11 cellular contexts compared by ENCODE assay signal in genomic region chr11:130611791-130612251, GRCh38.
DNase-seq lines count a peak whose midpoint lies in the region; ATAC-seq and TF ChIP-seq lines count a peak whose summit lies in the region.
"Had no signal": no experiment of that assay in that cellular context is flagged by ENCODE, and none has a peak within 500 bp of the region (broad histone marks: within the 10 kb centered on the region; RNA-seq: fewer than 3 reads in every experiment).

No MANE protein-coding gene starts in this region.

- no peak overlapping the region for H3K27ac Mint-ChIP-seq in progenitor cell of endocrine pancreas

- DNase-seq in left ventricle myocardium inferior = no peak
- no peak for DNase-seq in cardiac septum (ENCODE audit: low spot score)
- peak; percentile 79 for DNase-seq in amniotic epithelial cell (ENCODE audit: low read depth)
- DNase-seq in glomerular visceral epithelial cell (ENCODE audit: extremely low spot score) = peak; percentile 77
- no peak for DNase-seq in aorta
- no peak for DNase-seq in progenitor cell of endocrine pancreas (ENCODE audit: low spot score, unreplicated experiment)
- DNase-seq in upper lobe of left lung = no peak
- no peak for DNase-seq in GM13977 (ENCODE audit: low spot score)
- DNase-seq: DMS79, NCI-H2171 treated with DMSO at 0.1 percent for 48 hours had no signal

- H3K4me3 ChIP-seq in left ventricle myocardium inferior = no peak overlapping the region
- no peak overlapping the region for H3K4me3 ChIP-seq in aorta (ENCODE audit: low read length in 2 of 2)
- no peak overlapping the region for H3K4me3 ChIP-seq in upper lobe of left lung
- H3K4me3 ChIP-seq: tibial nerve had no signal

- H3K27me3 Mint-ChIP-seq in progenitor cell of endocrine pancreas = peaks cover 5% of the 10 kb centered on the region

- no peaks in the 10 kb centered on the region for H3K4me1 Mint-ChIP-seq in progenitor cell of endocrine pancreas (ENCODE audit: low read depth)

- H3K9me3 ChIP-seq in left ventricle myocardium inferior (replicated peaks) (no peaks in the 10 kb centered on the region), aorta (ENCODE audit: control insufficient read depth, low read length) (no peaks in the 10 kb centered on the region), upper lobe of left lung (no peaks in the 10 kb centered on the region)
- H3K9me3 ChIP-seq: tibial nerve had no signal

- intact Hi-C loops in left ventricle myocardium inferior (cut with micrococcal nuclease) (no loop called here), cardiac septum (cut with DNase I) (no loop called here), aorta (cut with DNase I) (loop anchor here in 1 of 2 donors (5.0 kb wide), 2 partner anchors 60 to 165 kb away; partner anchors contain the start of gene ADAMTS15)

- ATAC-seq in aorta (ENCODE audit: low FRiP score) = no peak
- no peak for ATAC-seq in upper lobe of left lung (ENCODE audit: low FRiP score in 2 of 2)

- H3K4me3 Mint-ChIP-seq in progenitor cell of endocrine pancreas (ENCODE audit: low read depth) = no peak overlapping the region

- TF ChIP-seq EP300 in upper lobe of left lung (IDR thresholded peaks at IDR 0.05) = no peak

- TF ChIP-seq CTCF in left ventricle myocardium inferior (IDR thresholded peaks at IDR 0.05; ENCODE audit: borderline replicate concordance) (no peak), progenitor cell of endocrine pancreas (IDR thresholded peaks at IDR 0.05; ENCODE audit: unreplicated experiment) (no peak), upper lobe of left lung (IDR thresholded peaks at IDR 0.05) (no peak), GM13977 (IDR thresholded peaks at IDR 0.05; ENCODE audit: extremely low read depth, insufficient read depth, missing control alignments) (no peak)

- in situ Hi-C loops in GM13977 (cut with MboI; ENCODE audit: low pct_unique_long_range_greater_than_20kb, low sequenced_read_pairs, unreplicated experiment) = no loop called here

- H3K36me3 ChIP-seq in left ventricle myocardium inferior = no peaks in the 10 kb centered on the region
- no peaks in the 10 kb centered on the region for H3K36me3 ChIP-seq in aorta (ENCODE audit: control insufficient read depth in 1 of 2, insufficient read depth in 2 of 2, low read length in 1 of 2)
- H3K36me3 ChIP-seq in upper lobe of left lung = no peaks in the 10 kb centered on the region
- H3K36me3 ChIP-seq: tibial nerve had no signal

- no peaks in the 10 kb centered on the region for H3K9me3 Mint-ChIP-seq in progenitor cell of endocrine pancreas (ENCODE audit: low read depth)

- peak overlapping the region; percentile 83 for H3K27ac ChIP-seq in left ventricle myocardium inferior (replicated peaks)
- peak overlapping the region; percentile 22 to 28 for H3K27ac ChIP-seq in aorta (ENCODE audit: low read depth in 1 of 2, low read length in 2 of 2)
- no peak overlapping the region for H3K27ac ChIP-seq in upper lobe of left lung

- WGBS in aorta, 2 donors = 56 to 93% methylated on average over 5 of the region's 5 CpGs
- 66 to 73% methylated on average over 5 of the region's 5 CpGs for WGBS in upper lobe of left lung, 2 donors

- H3K4me1 ChIP-seq in left ventricle myocardium inferior (peaks cover 62% of the 10 kb centered on the region), aorta (ENCODE audit: control insufficient read depth in 1 of 2, insufficient read depth in 2 of 2, low read length in 2 of 2) (peaks cover 0 to 3% of the 10 kb centered on the region in 2 donors), upper lobe of left lung (no peaks in the 10 kb centered on the region)

- H3K36me3 Mint-ChIP-seq in progenitor cell of endocrine pancreas (ENCODE audit: insufficient read depth) = no peaks in the 10 kb centered on the region

- no peaks in the 10 kb centered on the region for H3K27me3 ChIP-seq in left ventricle myocardium inferior (ENCODE audit: low read depth)
- no peaks in the 10 kb centered on the region for H3K27me3 ChIP-seq in aorta (ENCODE audit: control insufficient read depth in 1 of 2, insufficient read depth in 2 of 2, low read length in 1 of 2)
- no peaks in the 10 kb centered on the region for H3K27me3 ChIP-seq in upper lobe of left lung
- H3K27me3 ChIP-seq: tibial nerve had no signal

- TF ChIP-seq POLR2A in upper lobe of left lung (IDR thresholded peaks at IDR 0.05) = no peak

Comparison
In these comparisons a context has a peak if more than half of its experiments do, and no peak if none do; other contexts are left out.
1. DNase-seq: peak in amniotic epithelial cell (single experiment) and glomerular visceral epithelial cell (single experiment); none in left ventricle myocardium inferior (single experiment), cardiac septum (single experiment), aorta (0 of 2), progenitor cell of endocrine pancreas (single experiment), upper lobe of left lung (0 of 2) and GM13977 (single experiment).
2. H3K27ac ChIP-seq: peak in left ventricle myocardium inferior (single experiment) and aorta (2 of 2); none in upper lobe of left lung (0 of 4).